19 cellular contexts compared by ENCODE assay signal in the genomic region with DNA sequence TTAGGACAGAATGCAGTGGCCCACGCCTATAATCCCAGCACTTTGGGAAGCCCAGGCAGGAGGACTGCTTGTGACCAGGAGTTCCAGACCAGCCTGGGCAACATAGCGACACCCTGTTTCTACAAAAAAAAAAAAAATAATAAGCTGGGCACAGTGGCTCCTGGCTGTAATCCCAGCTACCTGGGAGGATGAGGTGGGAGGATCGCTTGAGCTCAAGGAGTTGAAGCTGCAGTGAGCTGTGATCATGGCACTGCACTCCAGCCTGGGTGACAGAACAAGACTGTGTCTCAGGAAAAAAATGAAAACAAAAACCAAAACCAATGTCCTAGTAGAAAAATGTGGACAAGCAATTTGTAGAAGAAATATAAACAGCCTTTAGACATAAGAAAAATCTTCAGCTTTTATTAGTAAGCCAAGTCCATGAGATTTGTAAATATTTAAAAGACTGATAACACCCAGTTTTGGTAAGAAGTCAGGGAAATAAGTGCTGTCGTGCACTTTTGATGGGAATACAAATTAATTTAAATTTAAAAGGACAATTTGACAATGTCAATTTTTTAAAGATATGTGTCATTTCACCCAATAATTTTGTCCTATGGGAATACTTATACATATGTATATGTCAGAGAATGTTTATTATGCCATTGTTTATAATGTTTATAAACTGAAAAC.
"Had no signal": no experiment of that assay in that cellular context is flagged by ENCODE, and none has a peak within 500 bp of the region (broad histone marks: within the 10 kb centered on the region; RNA-seq: fewer than 3 reads in every experiment).

No MANE protein-coding gene starts in this region.

- H2AFZ ChIP-seq: hepatocyte had no signal

- DNase-seq: dermis blood vessel endothelial cell; dorsolateral prefrontal cortex; effector CD4-positive, alpha-beta T cell; effector memory CD4-positive, alpha-beta T cell; foreskin keratinocyte; heart left ventricle; hypothalamus; immature natural killer cell; left cardiac atrium; left lung; left ventricle myocardium superior; lower lobe of right lung; mesenchymal stem cell; mucosa of descending colon; naive B cell had no signal

- H3K79me2 ChIP-seq: hepatocyte had no signal

- H3K27ac ChIP-seq: coronary artery, dorsolateral prefrontal cortex, esophagus muscularis mucosa, foreskin keratinocyte, gastroesophageal sphincter, heart left ventricle, hepatocyte, left lung, lower lobe of right lung had no signal

- H3K4me2 ChIP-seq: hepatocyte had no signal

- H3K4me3 ChIP-seq: coronary artery, dorsolateral prefrontal cortex, esophagus muscularis mucosa, gastroesophageal sphincter, heart left ventricle, hepatocyte, left lung, lower lobe of right lung, mucosa of descending colon had no signal

- H3K4me1 ChIP-seq: esophagus muscularis mucosa, foreskin keratinocyte, gastroesophageal sphincter, lower lobe of right lung had no signal

- H3K9me3 ChIP-seq: esophagus muscularis mucosa, gastroesophageal sphincter, heart left ventricle, left lung, lower lobe of right lung, mucosa of descending colon had no signal

- H3K27me3 ChIP-seq: dorsolateral prefrontal cortex, esophagus muscularis mucosa, foreskin keratinocyte, gastroesophageal sphincter, heart left ventricle, hepatocyte, left lung had no signal
